ENCODE assay signal across 8 cellular contexts in the genomic region with DNA sequence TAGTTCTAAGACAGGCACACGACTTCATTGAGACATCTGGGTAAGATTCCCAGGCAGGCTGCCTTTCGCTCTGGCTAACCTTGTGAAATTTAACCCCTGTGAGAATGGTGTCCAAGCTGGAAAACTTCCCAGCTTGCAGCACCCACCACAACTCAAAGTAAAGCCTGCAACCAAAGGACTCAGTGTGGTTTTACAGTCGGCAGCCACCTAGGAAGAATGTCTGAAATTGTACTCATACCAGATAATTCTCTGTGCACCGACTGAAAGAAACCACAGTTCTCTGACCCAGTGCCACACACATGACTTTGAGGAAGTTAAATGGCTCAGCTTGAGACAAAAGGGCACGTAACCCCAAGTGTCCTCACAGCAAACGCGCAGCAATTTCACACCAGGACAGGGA.
DNase-seq lines count a peak whose midpoint lies in the region; ATAC-seq, FAIRE-seq and TF ChIP-seq lines count a peak whose summit lies in the region.

No MANE protein-coding gene starts in this region.

- H3K4me2 ChIP-seq in SK-N-SH (peak overlapping the region; percentile 46; the same call in 1 of the 2 replicates), smooth muscle cell (peak overlapping the region; percentile 65)

- H3K9me3 ChIP-seq in SK-N-SH: no peaks in the 10 kb centered on the region
- no peaks in the 10 kb centered on the region for H3K9me3 ChIP-seq in cardiac muscle cell (ENCODE audit: low read depth)
- no peaks in the 10 kb centered on the region for H3K9me3 ChIP-seq in smooth muscle cell (replicated peaks; ENCODE audit: low read depth)

- H4K20me1 ChIP-seq in SK-N-SH (ENCODE audit: insufficient read depth): peaks cover 80% of the 10 kb centered on the region
- H4K20me1 ChIP-seq in smooth muscle cell (ENCODE audit: low read depth): peaks cover 100% of the 10 kb centered on the region

- TF ChIP-seq CTCF in AG04449 (IDR thresholded peaks at IDR 0.05; ENCODE audit: insufficient read depth, low read length, missing control alignments) (no peak), SK-N-SH (IDR thresholded peaks at IDR 0.05) (no peak), cardiac muscle cell (IDR thresholded peaks at IDR 0.05; ENCODE audit: low read depth, low read length) (no peak), smooth muscle cell (IDR thresholded peaks at IDR 0.05; ENCODE audit: borderline replicate concordance, insufficient read depth, poor library complexity, severe bottlenecking) (no peak)

- no peak for TF ChIP-seq RAD21 in SK-N-SH (IDR thresholded peaks at IDR 0.05; ENCODE audit: low read length)

- no peaks in the 10 kb centered on the region for H3K27me3 ChIP-seq in SK-N-SH (ENCODE audit: insufficient read depth)
- no peaks in the 10 kb centered on the region for H3K27me3 ChIP-seq in cardiac muscle cell
- no peaks in the 10 kb centered on the region for H3K27me3 ChIP-seq in smooth muscle cell (ENCODE audit: low read depth)

- no peak overlapping the region for H2AFZ ChIP-seq in SK-N-SH (ENCODE audit: low read depth)
- H2AFZ ChIP-seq in smooth muscle cell (ENCODE audit: low read depth): no peak overlapping the region

- peaks cover 18 to 32% of the 10 kb centered on the region in 2 experiments for H3K36me3 ChIP-seq in SK-N-SH (replicated peaks in 1 of 2; ENCODE audit: control insufficient read depth in 1 of 2, insufficient read depth in 2 of 2, low read length in 1 of 2)
- H3K36me3 ChIP-seq in cardiac muscle cell: peaks cover 4% of the 10 kb centered on the region
- H3K36me3 ChIP-seq in smooth muscle cell (ENCODE audit: low read depth): no peaks in the 10 kb centered on the region

- H3K27ac ChIP-seq in SK-N-SH (ENCODE audit: low read depth in 2 of 2, low read length in 1 of 2) (peak overlapping the region; percentile 34 to 85; a peak in 3 of 4 replicates), cardiac muscle cell (no peak overlapping the region), smooth muscle cell (ENCODE audit: low read depth) (peak overlapping the region; percentile 78)

- DNase-seq in AG04449 (ENCODE audit: low read depth, low spot score): peak; percentile 97
- DNase-seq in H54 (ENCODE audit: insufficient read length, low spot score): peak; percentile 26
- no peak for DNase-seq in SK-N-SH
- DNase-seq in cardiac muscle cell (ENCODE audit: low read depth in 1 of 2, low spot score in 1 of 2): peak; percentile 27 to 97
- no peak for DNase-seq in smooth muscle cell (lab: John Stamatoyannopoulos, UW; ENCODE audit: unreplicated experiment)
- no peak for DNase-seq in NCI-H510A (lab: John Stamatoyannopoulos, UW)
- no peak for DNase-seq in GOT3 (lab: John Stamatoyannopoulos, UW)

- no peak overlapping the region for H3K4me3 ChIP-seq in AG04449 (ENCODE audit: low read depth, low read length)
- no peak overlapping the region for H3K4me3 ChIP-seq in SK-N-SH (ENCODE audit: low read depth in 2 of 2, low read length in 1 of 2)
- H3K4me3 ChIP-seq in cardiac muscle cell: no peak overlapping the region
- no peak overlapping the region for H3K4me3 ChIP-seq in smooth muscle cell

- CTCF ChIA-PET in AG04449 (lab: Yijun Ruan, JAX) (interaction anchor here (1.6 kb wide), 1 partner anchor 128 kb away, joined by 3 read pairs; no protein-coding TSS in a partner anchor), SK-N-SH (lab: Yijun Ruan, JAX) (no interaction called here)

- ATAC-seq in HG03135 (IDR thresholded peaks at IDR 0.05; ENCODE audit: unreplicated experiment): no peak

- POLR2A ChIA-PET in AG04449 (lab: Yijun Ruan, JAX) (interaction anchor here (0.5 kb wide), 1 partner anchor 26 kb away, joined by 4 read pairs; no protein-coding TSS in a partner anchor), SK-N-SH (lab: Yijun Ruan, JAX) (no interaction called here)

- peak overlapping the region; percentile 54; the same call in 1 of the 2 replicates for H3K9ac ChIP-seq in SK-N-SH
- no peak overlapping the region for H3K9ac ChIP-seq in smooth muscle cell (ENCODE audit: low read depth)

- FAIRE-seq in H54 (lab: Jason Lieb, UNC): peak; percentile 97

- H3K4me1 ChIP-seq in SK-N-SH (ENCODE audit: control insufficient read depth in 1 of 2, insufficient read depth in 2 of 2, low read depth in 1 of 2, low read length in 1 of 2): peaks cover 35 to 60% of the 10 kb centered on the region in 2 experiments; a peak in 3 of 4 replicates
- H3K4me1 ChIP-seq in cardiac muscle cell (ENCODE audit: low read depth): peaks cover 66% of the 10 kb centered on the region
- H3K4me1 ChIP-seq in smooth muscle cell (ENCODE audit: low read depth): peaks cover 45% of the 10 kb centered on the region

- TF ChIP-seq POLR2A in H54 (IDR thresholded peaks at IDR 0.05; ENCODE audit: low read depth, low read length): no peak

- H3K79me2 ChIP-seq in SK-N-SH (ENCODE audit: insufficient read depth): peaks cover 98% of the 10 kb centered on the region
- peaks cover 98% of the 10 kb centered on the region for H3K79me2 ChIP-seq in smooth muscle cell (ENCODE audit: low read depth)

- H3K9me2 ChIP-seq in SK-N-SH: no peaks in the 10 kb centered on the region

- 32% methylated on average over 7 of the region's 7 CpGs for WGBS in SK-N-SH (ENCODE audit: low lambda C conversion rate)
- 17% methylated on average over 7 of the region's 7 CpGs for WGBS in smooth muscle cell (ENCODE audit: low lambda C conversion rate)

- TF ChIP-seq EP300 in SK-N-SH (IDR thresholded peaks at IDR 0.05; ENCODE audit: borderline replicate concordance in 1 of 2, low read depth in 1 of 2, low read length in 1 of 2): peak in 1 of 2 experiments; percentile 73; a peak in 2 of 4 replicates

- H3F3A ChIP-seq in SK-N-SH (replicated peaks; ENCODE audit: insufficient read depth) (peaks cover 36% of the 10 kb centered on the region), smooth muscle cell (ENCODE audit: low read depth) (peaks cover 12% of the 10 kb centered on the region)

TF ChIP-seq in SK-N-SH, 30 proteins besides CTCF, POLR2A, EP300 and RAD21 (continues in another document):
- TF ChIP-seq MAX (IDR thresholded peaks at IDR 0.05; ENCODE audit: low read depth) (peak; percentile 54; the same call in 1 of the 2 replicates), JUND (IDR thresholded peaks at IDR 0.05) (peak; percentile 50), NFIC (IDR thresholded peaks at IDR 0.05; ENCODE audit: borderline replicate concordance) (peak; percentile 87), TEAD4 (IDR thresholded peaks at IDR 0.05; ENCODE audit: borderline replicate concordance, insufficient read depth) (peak; percentile 70; the same call in 1 of the 2 replicates), FOXJ3 (CRISPR knock-in tag; IDR thresholded peaks at IDR 0.05) (no peak), RXRA (IDR thresholded peaks at IDR 0.05; ENCODE audit: borderline replicate concordance, low read depth) (peak; percentile 71), EZH2phosphoT487 (IDR thresholded peaks at IDR 0.05; ENCODE audit: borderline replicate concordance, low read depth) (no peak), SMC3 (IDR thresholded peaks at IDR 0.05; ENCODE audit: low read depth, low read length) (no peak; the same call in 1 of the 2 replicates), RFX5 (IDR thresholded peaks at IDR 0.05; ENCODE audit: low read length) (no peak), TCF12 (IDR thresholded peaks at IDR 0.05) (peak; percentile 75), ELF1 (IDR thresholded peaks at IDR 0.05) (peak; percentile 40; the same call in 1 of the 2 replicates), MXI1 (IDR thresholded peaks at IDR 0.05; ENCODE audit: low read depth, low read length) (no peak), YY1 (IDR thresholded peaks at IDR 0.05; ENCODE audit: low read depth) (no peak), FOSL2 (IDR thresholded peaks at IDR 0.05; ENCODE audit: borderline replicate concordance, low read depth) (peak; percentile 52; the same call in 1 of the 2 replicates), MEF2A (IDR thresholded peaks at IDR 0.05; ENCODE audit: borderline replicate concordance, low read depth) (no peak), ZBTB33 (IDR thresholded peaks at IDR 0.05; ENCODE audit: borderline replicate concordance, low read depth) (no peak), POLR2AphosphoS5 (IDR thresholded peaks at IDR 0.05; ENCODE audit: low read depth, low read length) (peak; percentile 48; the same call in 1 of the 2 replicates)
- TF ChIP-seq, protein P1, sequence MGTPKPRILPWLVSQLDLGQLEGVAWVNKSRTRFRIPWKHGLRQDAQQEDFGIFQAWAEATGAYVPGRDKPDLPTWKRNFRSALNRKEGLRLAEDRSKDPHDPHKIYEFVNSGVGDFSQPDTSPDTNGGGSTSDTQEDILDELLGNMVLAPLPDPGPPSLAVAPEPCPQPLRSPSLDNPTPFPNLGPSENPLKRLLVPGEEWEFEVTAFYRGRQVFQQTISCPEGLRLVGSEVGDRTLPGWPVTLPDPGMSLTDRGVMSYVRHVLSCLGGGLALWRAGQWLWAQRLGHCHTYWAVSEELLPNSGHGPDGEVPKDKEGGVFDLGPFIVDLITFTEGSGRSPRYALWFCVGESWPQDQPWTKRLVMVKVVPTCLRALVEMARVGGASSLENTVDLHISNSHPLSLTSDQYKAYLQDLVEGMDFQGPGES (IDR thresholded peaks at IDR 0.05; ENCODE audit: low read depth, low read length): no peak
- TF ChIP-seq, protein P2, sequence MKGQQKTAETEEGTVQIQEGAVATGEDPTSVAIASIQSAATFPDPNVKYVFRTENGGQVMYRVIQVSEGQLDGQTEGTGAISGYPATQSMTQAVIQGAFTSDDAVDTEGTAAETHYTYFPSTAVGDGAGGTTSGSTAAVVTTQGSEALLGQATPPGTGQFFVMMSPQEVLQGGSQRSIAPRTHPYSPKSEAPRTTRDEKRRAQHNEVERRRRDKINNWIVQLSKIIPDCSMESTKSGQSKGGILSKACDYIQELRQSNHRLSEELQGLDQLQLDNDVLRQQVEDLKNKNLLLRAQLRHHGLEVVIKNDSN (IDR thresholded peaks at IDR 0.05; ENCODE audit: borderline replicate concordance, low read depth): peak; percentile 37; the same call in 1 of the 2 replicates

Comparison
In these comparisons a context has a peak if more than half of its experiments do, and no peak if none do; other contexts are left out.
1. DNase-seq: peak in AG04449 (single experiment), H54 (single experiment) and cardiac muscle cell (2 of 2); none in SK-N-SH (single experiment), smooth muscle cell (single experiment), NCI-H510A (single experiment) and GOT3 (single experiment).